In genomic region chr17:77453613-77454559, GRCh38 we compare ENCODE assay signal across 8 cellular contexts.
DNase-seq lines count a peak whose midpoint lies in the region; ATAC-seq and TF ChIP-seq lines count a peak whose summit lies in the region.

No MANE protein-coding gene starts in this region.

- ATAC-seq in gastroesophageal sphincter = no peak
- ATAC-seq in HG03159 (IDR thresholded peaks at IDR 0.05; ENCODE audit: unreplicated experiment) = no peak
- no peak for ATAC-seq in HG03571 (IDR thresholded peaks at IDR 0.05; ENCODE audit: unreplicated experiment)

- TF ChIP-seq EP300 in gastroesophageal sphincter (IDR thresholded peaks at IDR 0.05) = no peak

- WGBS in gastroesophageal sphincter (ENCODE audit: low coverage in 1 of 2), 2 donors = 66 to 80% methylated on average over 3 to 4 of the region's 29 CpGs

- H3K4me3 ChIP-seq in HUES6 (ENCODE audit: low read depth, low read length) = no peak overlapping the region
- peak overlapping the region in 1 of 2 donors; percentile 23 for H3K4me3 ChIP-seq in gastroesophageal sphincter

- peaks cover 3% of the 10 kb centered on the region; the same call in 1 of the 2 replicates for H3K36me3 ChIP-seq in HUES6 (ENCODE audit: control insufficient read depth, insufficient read depth, low read length)
- no peaks in the 10 kb centered on the region for H3K36me3 ChIP-seq in gastroesophageal sphincter

- no peak for TF ChIP-seq CTCF in VCaP (conservative IDR thresholded peaks at IDR 0.05)
- no peak for TF ChIP-seq CTCF in gastroesophageal sphincter (IDR thresholded peaks at IDR 0.05)

- H3K9ac ChIP-seq in HUES6 (ENCODE audit: low read length) = peak overlapping the region; percentile 25

- TF ChIP-seq POLR2A in gastroesophageal sphincter (IDR thresholded peaks at IDR 0.05) = no peak

- DNase-seq in stimulated activated naive CD4-positive, alpha-beta T cell (lab: John Stamatoyannopoulos, UW) = peak; percentile 35 to 69 (median 51)
- DNase-seq in cerebellar nuclear complex (lab: John Stamatoyannopoulos, UW) = no peak
- DNase-seq in NCI-H2029 treated with DMSO at 0.1 percent for 48 hours (lab: John Stamatoyannopoulos, UW) = no peak

- H3K27ac ChIP-seq in HUES6 (ENCODE audit: low read depth, low read length) = peak overlapping the region; percentile 56
- peak overlapping the region; percentile 97 for H3K27ac ChIP-seq in VCaP
- H3K27ac ChIP-seq in gastroesophageal sphincter = peak overlapping the region in 3 of 4 donors; percentile 92 to 94 (median 93)

- H3K4me1 ChIP-seq in HUES6 (ENCODE audit: control insufficient read depth, insufficient read depth, low read length) (peaks cover 73% of the 10 kb centered on the region), gastroesophageal sphincter (peaks cover 3 to 100% (median 50%) of the 10 kb centered on the region in 3 donors)

- H3K27me3 ChIP-seq in HUES6 (ENCODE audit: control insufficient read depth, insufficient read depth, low read length) (no peaks in the 10 kb centered on the region), gastroesophageal sphincter (no peaks in the 10 kb centered on the region)

- H3K9me3 ChIP-seq in HUES6 (ENCODE audit: control insufficient read depth, insufficient read depth, low read depth, low read length) (no peaks in the 10 kb centered on the region), gastroesophageal sphincter (no peaks in the 10 kb centered on the region)

Comparison
In these comparisons a context has a peak if more than half of its experiments do, and no peak if none do; other contexts are left out.
1. DNase-seq: peak in stimulated activated naive CD4-positive, alpha-beta T cell (6 of 6); none in cerebellar nuclear complex (0 of 2) and NCI-H2029 treated with DMSO at 0.1 percent for 48 hours (single experiment).
2. Peak in every context shown above with its lines, with median percentiles within 50 percentile points of each other: H3K27ac ChIP-seq.